ENCODE assay signal across 19 cellular contexts in the genomic region with DNA sequence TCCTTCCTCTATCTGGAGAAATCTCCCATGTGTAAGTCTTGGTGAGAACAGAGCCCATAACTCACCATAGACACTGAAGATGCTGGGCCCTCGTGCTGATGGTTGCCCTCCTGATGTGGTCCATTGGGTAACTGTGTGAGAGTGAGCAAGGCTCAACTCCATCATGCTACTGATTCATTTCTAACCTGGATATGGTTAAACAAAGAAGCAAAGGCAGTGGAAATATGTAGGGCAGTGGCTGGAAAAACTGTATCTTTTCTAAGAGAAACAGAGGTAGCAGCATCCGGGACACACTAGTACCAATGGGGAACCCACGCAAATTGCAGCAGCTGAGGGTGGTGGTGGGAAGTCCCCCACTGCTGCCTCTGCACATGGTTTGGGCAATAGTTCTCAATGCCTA.
DNase-seq lines count a peak whose midpoint lies in the region; ATAC-seq lines count a peak whose summit lies in the region.
"Had no signal": no experiment of that assay in that cellular context is flagged by ENCODE, and none has a peak within 500 bp of the region (broad histone marks: within the 10 kb centered on the region; RNA-seq: fewer than 3 reads in every experiment).

No MANE protein-coding gene starts in this region.

- peak; percentile 91 to 95 for ATAC-seq in activated T-cell treated with anti-CD3 and anti-CD28 coated beads, Interleukin-2, amount 50 U/mL, for 72 hours (replicated peaks in 1 of 2)
- ATAC-seq in stimulated activated effector memory CD8-positive, alpha-beta T cell treated with anti-CD3 and anti-CD28 coated beads, Interleukin-12 subunit alpha, Interleukin-12 subunit beta, amount 100 ng/mL, for 72 hours: peak; percentile 94
- ATAC-seq in GM21737 (IDR thresholded peaks at IDR 0.05; ENCODE audit: unreplicated experiment) (no peak), HG02571 (IDR thresholded peaks at IDR 0.05; ENCODE audit: unreplicated experiment) (no peak)
- ATAC-seq: heart right ventricle, left lobe of liver, natural killer cell, right lobe of liver had no signal

- H3K4me1 Mint-ChIP-seq in activated T-cell treated with anti-CD3 and anti-CD28 coated beads, Interleukin-2, amount 50 U/mL, for 72 hours (ENCODE audit: low read depth): peaks cover 15% of the 10 kb centered on the region
- peaks cover 28% of the 10 kb centered on the region for H3K4me1 Mint-ChIP-seq in stimulated activated effector memory CD8-positive, alpha-beta T cell treated with anti-CD3 and anti-CD28 coated beads, Interleukin-12 subunit alpha, Interleukin-12 subunit beta, amount 100 ng/mL, for 72 hours
- H3K4me1 Mint-ChIP-seq: mesothelial cell of epicardium had no signal

- no peak overlapping the region for H3K4me3 Mint-ChIP-seq in activated T-cell treated with anti-CD3 and anti-CD28 coated beads, Interleukin-2, amount 50 U/mL, for 72 hours
- no peak overlapping the region for H3K4me3 Mint-ChIP-seq in stimulated activated effector memory CD8-positive, alpha-beta T cell treated with anti-CD3 and anti-CD28 coated beads, Interleukin-12 subunit alpha, Interleukin-12 subunit beta, amount 100 ng/mL, for 72 hours
- H3K4me3 Mint-ChIP-seq: mesothelial cell of epicardium; natural killer cell; stimulated activated naive B cell treated with anti-CD40 and anti-IgM and Interleukin-4, amounts not matched to agents 10 μg/mL and 1 μg/mL and 100 μg/mL, for 72 hours had no signal

- peak overlapping the region; percentile 38 for H3K27ac Mint-ChIP-seq in activated T-cell treated with anti-CD3 and anti-CD28 coated beads, Interleukin-2, amount 50 U/mL, for 72 hours
- peak overlapping the region; percentile 76 for H3K27ac Mint-ChIP-seq in stimulated activated effector memory CD8-positive, alpha-beta T cell treated with anti-CD3 and anti-CD28 coated beads, Interleukin-12 subunit alpha, Interleukin-12 subunit beta, amount 100 ng/mL, for 72 hours
- H3K27ac Mint-ChIP-seq: mesothelial cell of epicardium; natural killer cell; stimulated activated naive B cell treated with anti-CD40 and anti-IgM and Interleukin-4, amounts not matched to agents 10 μg/mL and 1 μg/mL and 100 μg/mL, for 72 hours had no signal

- no peaks in the 10 kb centered on the region for H3K9me3 Mint-ChIP-seq in activated T-cell treated with anti-CD3 and anti-CD28 coated beads, Interleukin-2, amount 50 U/mL, for 72 hours
- H3K9me3 Mint-ChIP-seq in stimulated activated effector memory CD8-positive, alpha-beta T cell treated with anti-CD3 and anti-CD28 coated beads, Interleukin-12 subunit alpha, Interleukin-12 subunit beta, amount 100 ng/mL, for 72 hours: no peaks in the 10 kb centered on the region
- H3K9me3 Mint-ChIP-seq: natural killer cell had no signal

- peak; percentile 78 for DNase-seq in activated effector memory CD4-positive, alpha-beta T cell treated with anti-CD3 and anti-CD28 coated beads, Interleukin-2, amount 50 U/mL, for 16 hours
- DNase-seq in activated effector memory CD4-positive, alpha-beta T cell treated with Interleukin-2 at 50 U/mL for 16 hours: no peak
- peak; percentile 47 to 59 for DNase-seq in activated T-cell treated with anti-CD3 and anti-CD28 coated beads, Interleukin-2, amount 50 U/mL, for 72 hours
- DNase-seq in stimulated activated CD4-positive, alpha-beta T cell treated with anti-CD3 and anti-CD28 coated beads, Interleukin-1b, Interleukin-23, amount 100 ng/mL, for 48 hours: peak; percentile 63
- no peak for DNase-seq in stimulated activated effector memory CD8-positive, alpha-beta T cell treated with anti-CD3 and anti-CD28 coated beads, Interleukin-12 subunit alpha, Interleukin-12 subunit beta, amount 100 ng/mL, for 72 hours (ENCODE audit: low spot score in 2 of 2)
- no peak for DNase-seq in NOMO-1 treated with dmso at 0.1 percent for 144 hours (lab: John Stamatoyannopoulos, UW; ENCODE audit: unreplicated experiment)
- DNase-seq: aorta; caudate nucleus; dermis blood vessel endothelial cell; heart right ventricle; natural killer cell; NCI-H1105 treated with DMSO at 0.1 percent for 48 hours; NCI-H2081 treated with DMSO at 0.1 percent for 48 hours; right lobe of liver; stimulated activated naive B cell treated with anti-CD40 and anti-IgM and Interleukin-4, amounts not matched to agents 10 μg/mL and 1 μg/mL and 100 μg/mL, for 72 hours had no signal

- H3K27me3 Mint-ChIP-seq in activated T-cell treated with anti-CD3 and anti-CD28 coated beads, Interleukin-2, amount 50 U/mL, for 72 hours (ENCODE audit: low read depth): peaks cover 4% of the 10 kb centered on the region

- H3K36me3 Mint-ChIP-seq in activated T-cell treated with anti-CD3 and anti-CD28 coated beads, Interleukin-2, amount 50 U/mL, for 72 hours (ENCODE audit: insufficient read depth in 2 of 2): peaks cover 2 to 5% of the 10 kb centered on the region in 2 donors
- H3K36me3 Mint-ChIP-seq in stimulated activated effector memory CD8-positive, alpha-beta T cell treated with anti-CD3 and anti-CD28 coated beads, Interleukin-12 subunit alpha, Interleukin-12 subunit beta, amount 100 ng/mL, for 72 hours: no peaks in the 10 kb centered on the region
- H3K36me3 Mint-ChIP-seq: mesothelial cell of epicardium; natural killer cell; stimulated activated naive B cell treated with anti-CD40 and anti-IgM and Interleukin-4, amounts not matched to agents 10 μg/mL and 1 μg/mL and 100 μg/mL, for 72 hours had no signal

Comparison
In these comparisons a context has a peak if more than half of its experiments do, and no peak if none do; other contexts are left out.
1. DNase-seq: peak in activated effector memory CD4-positive, alpha-beta T cell treated with anti-CD3 and anti-CD28 coated beads, Interleukin-2, amount 50 U/mL, for 16 hours (single experiment), activated T-cell treated with anti-CD3 and anti-CD28 coated beads, Interleukin-2, amount 50 U/mL, for 72 hours (2 of 2) and stimulated activated CD4-positive, alpha-beta T cell treated with anti-CD3 and anti-CD28 coated beads, Interleukin-1b, Interleukin-23, amount 100 ng/mL, for 48 hours (single experiment); none in activated effector memory CD4-positive, alpha-beta T cell treated with Interleukin-2 at 50 U/mL for 16 hours (single experiment), stimulated activated effector memory CD8-positive, alpha-beta T cell treated with anti-CD3 and anti-CD28 coated beads, Interleukin-12 subunit alpha, Interleukin-12 subunit beta, amount 100 ng/mL, for 72 hours (0 of 2) and NOMO-1 treated with dmso at 0.1 percent for 144 hours (single experiment).
2. ATAC-seq: peak in activated T-cell treated with anti-CD3 and anti-CD28 coated beads, Interleukin-2, amount 50 U/mL, for 72 hours (2 of 2) and stimulated activated effector memory CD8-positive, alpha-beta T cell treated with anti-CD3 and anti-CD28 coated beads, Interleukin-12 subunit alpha, Interleukin-12 subunit beta, amount 100 ng/mL, for 72 hours (single experiment); none in GM21737 (single experiment) and HG02571 (single experiment).